ENCODE assay signal across 28 cellular contexts in the genomic region with DNA sequence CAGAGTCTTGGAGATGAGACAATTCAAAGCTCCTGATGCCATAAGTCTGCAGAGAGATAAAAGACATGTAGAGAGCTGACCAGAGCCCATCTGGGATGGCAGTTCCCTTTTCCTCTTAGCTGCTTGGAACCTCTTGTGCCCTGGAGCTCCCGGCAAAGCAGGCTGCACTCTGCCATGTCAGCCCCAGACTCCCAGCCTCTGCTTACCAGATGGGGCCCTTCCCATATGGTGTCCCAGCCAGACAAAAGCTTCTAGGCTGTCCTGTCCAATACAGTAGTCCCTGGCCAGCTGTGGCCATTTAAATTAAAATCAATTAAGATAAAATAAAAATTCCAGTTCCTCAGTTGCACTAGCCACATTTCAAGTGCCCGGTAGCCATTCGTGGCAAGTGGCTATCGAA.
"Had no signal": no experiment of that assay in that cellular context is flagged by ENCODE, and none has a peak within 500 bp of the region (broad histone marks: within the 10 kb centered on the region; RNA-seq: fewer than 3 reads in every experiment).

No MANE protein-coding gene starts in this region.

- ATAC-seq: heart right ventricle; left colon; left lung; lower lobe of right lung; mucosa of descending colon; naive thymus-derived CD4-positive, alpha-beta T cell; natural killer cell treated with Interleukin-12 subunit alpha and Interleukin-12 subunit beta and Interleukin-15 and Interleukin-18, amount 100 ng/mL, for 72 hours; right cardiac atrium; sciatic nerve; stimulated activated effector memory CD8-positive, alpha-beta T cell treated with anti-CD3 and anti-CD28 coated beads, Interleukin-12 subunit alpha, Interleukin-12 subunit beta, amount 100 ng/mL, for 72 hours; upper lobe of right lung had no signal

- DNase-seq: heart right ventricle; left colon; left lung; lower lobe of right lung; mammary epithelial cell; mesendoderm; mucosa of descending colon; naive thymus-derived CD4-positive, alpha-beta T cell; ovary; retina; right cardiac atrium; stimulated activated CD4-positive, alpha-beta T cell treated with anti-CD3 and anti-CD28 coated beads, Interleukin-4, amount 100 ng/mL, for 24 hours; stimulated activated naive CD4-positive, alpha-beta T cell; tibial artery; trophoblast cell; upper lobe of right lung had no signal

- H3K36me3 ChIP-seq: heart right ventricle, left lung, lower lobe of right lung, ovary, prostate gland, suprapubic skin, thoracic aorta, tibial artery, upper lobe of right lung had no signal

- H3K9me3 ChIP-seq: heart right ventricle, left lung, lower lobe of right lung, mucosa of descending colon, ovary, prostate gland, suprapubic skin, thoracic aorta, tibial artery, upper lobe of right lung had no signal

- H3K27ac Mint-ChIP-seq: mesothelial cell of epicardium; naive thymus-derived CD4-positive, alpha-beta T cell; natural killer cell treated with Interleukin-12 subunit alpha and Interleukin-12 subunit beta and Interleukin-15 and Interleukin-18, amount 100 ng/mL, for 72 hours; stimulated activated effector memory CD8-positive, alpha-beta T cell treated with anti-CD3 and anti-CD28 coated beads, Interleukin-12 subunit alpha, Interleukin-12 subunit beta, amount 100 ng/mL, for 72 hours; stimulated activated naive CD8-positive, alpha-beta T cell treated with anti-CD3 and anti-CD28 coated beads, Interleukin-15, Interleukin-2, amounts not matched to agents 100 ng/mL and 50 ng/mL, for 24 hours had no signal

- H3K27ac ChIP-seq: heart right ventricle, hepatocyte, left lung, lower lobe of right lung, ovary, prostate gland, skin epidermis, suprapubic skin, thoracic aorta, tibial artery, upper lobe of right lung had no signal

- H3K79me2 ChIP-seq: hepatocyte had no signal

- H2AFZ ChIP-seq: hepatocyte had no signal

- FAIRE-seq: keratinocyte, urothelium cell line had no signal

- H3K4me1 Mint-ChIP-seq: mesothelial cell of epicardium; stimulated activated effector memory CD8-positive, alpha-beta T cell treated with anti-CD3 and anti-CD28 coated beads, Interleukin-12 subunit alpha, Interleukin-12 subunit beta, amount 100 ng/mL, for 72 hours had no signal

- H3K27me3 ChIP-seq: hepatocyte, left lung, ovary, suprapubic skin, upper lobe of right lung had no signal

- H3K4me1 ChIP-seq: left lung, lower lobe of right lung, upper lobe of right lung had no signal

- H3K4me2 ChIP-seq: hepatocyte had no signal

- H3K9me3 Mint-ChIP-seq: mesothelial cell of epicardium; naive thymus-derived CD4-positive, alpha-beta T cell; natural killer cell treated with Interleukin-12 subunit alpha and Interleukin-12 subunit beta and Interleukin-15 and Interleukin-18, amount 100 ng/mL, for 72 hours; stimulated activated effector memory CD8-positive, alpha-beta T cell treated with anti-CD3 and anti-CD28 coated beads, Interleukin-12 subunit alpha, Interleukin-12 subunit beta, amount 100 ng/mL, for 72 hours; stimulated activated naive CD8-positive, alpha-beta T cell treated with anti-CD3 and anti-CD28 coated beads, Interleukin-15, Interleukin-2, amounts not matched to agents 100 ng/mL and 50 ng/mL, for 24 hours had no signal

- H3K36me3 Mint-ChIP-seq: mesothelial cell of epicardium; naive thymus-derived CD4-positive, alpha-beta T cell; natural killer cell treated with Interleukin-12 subunit alpha and Interleukin-12 subunit beta and Interleukin-15 and Interleukin-18, amount 100 ng/mL, for 72 hours; stimulated activated effector memory CD8-positive, alpha-beta T cell treated with anti-CD3 and anti-CD28 coated beads, Interleukin-12 subunit alpha, Interleukin-12 subunit beta, amount 100 ng/mL, for 72 hours had no signal

- H3K4me3 ChIP-seq: heart right ventricle, hepatocyte, left lung, lower lobe of right lung, mucosa of descending colon, ovary, prostate gland, skin epidermis, suprapubic skin, thoracic aorta, tibial artery, upper lobe of right lung had no signal

- H3K4me3 Mint-ChIP-seq: mesothelial cell of epicardium; naive thymus-derived CD4-positive, alpha-beta T cell; natural killer cell treated with Interleukin-12 subunit alpha and Interleukin-12 subunit beta and Interleukin-15 and Interleukin-18, amount 100 ng/mL, for 72 hours; stimulated activated effector memory CD8-positive, alpha-beta T cell treated with anti-CD3 and anti-CD28 coated beads, Interleukin-12 subunit alpha, Interleukin-12 subunit beta, amount 100 ng/mL, for 72 hours; stimulated activated naive CD8-positive, alpha-beta T cell treated with anti-CD3 and anti-CD28 coated beads, Interleukin-15, Interleukin-2, amounts not matched to agents 100 ng/mL and 50 ng/mL, for 24 hours had no signal
